In genomic region chr20:6173481-6173880, GRCh38 we compare ENCODE assay signal across 2 cellular contexts.
TF ChIP-seq lines count a peak whose summit lies in the region.

No MANE protein-coding gene starts in this region.

TF ChIP-seq in GM23338, 12 proteins besides CTCF, POLR2A, EP300 and RAD21:
- TF ChIP-seq NANOG (IDR thresholded peaks at IDR 0.05; ENCODE audit: borderline replicate concordance) (no peak), EZH2 (IDR thresholded peaks at IDR 0.05; ENCODE audit: low read depth, unreplicated experiment) (no peak), JUNB (IDR thresholded peaks at IDR 0.05; ENCODE audit: unreplicated experiment) (no peak), CREB1 (CRISPR knock-in tag; IDR thresholded peaks at IDR 0.05; ENCODE audit: low read depth) (no peak), POLR2AphosphoS5 (IDR thresholded peaks at IDR 0.05; ENCODE audit: low read depth) (no peak), REST (IDR thresholded peaks at IDR 0.05; ENCODE audit: unreplicated experiment) (no peak), ETS1 (IDR thresholded peaks at IDR 0.05) (no peak), STAT1 (IDR thresholded peaks at IDR 0.05; ENCODE audit: unreplicated experiment) (no peak), ZNF331 (CRISPR knock-in tag; IDR thresholded peaks at IDR 0.05; ENCODE audit: low read depth) (no peak), EZH2phosphoT487 (IDR thresholded peaks at IDR 0.05; ENCODE audit: unreplicated experiment) (no peak)

TF ChIP-seq in GM12878, 131 proteins besides CTCF, POLR2A, EP300 and RAD21:
- TF ChIP-seq HCFC1 (IDR thresholded peaks at IDR 0.05; ENCODE audit: low read length) (no peak), CHD1 (IDR thresholded peaks at IDR 0.05; ENCODE audit: low read depth, low read length) (no peak), ESRRA (IDR thresholded peaks at IDR 0.05; ENCODE audit: low read length) (no peak), YY1 (IDR thresholded peaks at IDR 0.05; ENCODE audit: low read depth, low read length) (no peak), TCF12 (IDR thresholded peaks at IDR 0.05; ENCODE audit: low read depth, low read length) (no peak), E2F8 (IDR thresholded peaks at IDR 0.05; ENCODE audit: low read depth, partially characterized antibody) (no peak), RFX5 (IDR thresholded peaks at IDR 0.05; ENCODE audit: low read depth, low read length) (no peak)
